ENCODE assay signal across 2 cellular contexts in the genomic region with DNA sequence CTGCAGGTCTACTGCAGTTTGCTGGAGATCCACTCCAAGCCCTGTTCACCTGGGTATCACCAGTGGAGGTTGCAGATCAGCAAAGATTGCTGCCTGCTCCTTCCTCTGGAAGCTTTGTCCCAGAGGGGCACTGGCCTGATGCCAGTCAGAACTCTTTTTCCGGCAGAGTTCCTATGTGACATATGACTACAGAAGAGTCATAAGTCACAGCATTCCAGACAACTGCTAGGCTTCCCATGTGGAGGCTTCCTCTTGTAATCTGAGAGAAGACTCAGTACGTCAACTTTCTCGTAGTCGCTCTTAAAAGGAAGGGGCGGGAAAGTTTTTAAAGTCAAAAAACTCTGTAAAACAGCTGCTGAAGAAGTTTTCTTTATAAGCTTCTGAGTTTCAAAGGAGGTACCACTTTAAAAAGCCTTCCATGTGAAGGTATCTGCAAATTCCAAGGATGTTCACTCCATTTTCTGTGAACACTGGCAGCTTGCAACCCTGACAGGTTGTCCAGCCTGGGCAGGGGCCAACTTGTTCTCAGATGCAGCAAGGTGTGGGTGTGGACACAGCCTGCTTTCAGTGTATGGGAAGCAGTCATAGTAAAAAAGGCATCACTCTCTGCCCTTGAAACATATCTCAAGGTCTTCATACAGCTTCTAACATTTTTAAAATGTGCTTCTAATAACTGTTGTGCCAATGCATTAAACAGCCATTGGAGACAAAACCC.
TF ChIP-seq lines count a peak whose summit lies in the region.

No MANE protein-coding gene starts in this region.

TF ChIP-seq in SK-N-SH, 30 proteins besides CTCF, POLR2A, EP300 and RAD21 (continued from another document):
- TF ChIP-seq, protein P1, sequence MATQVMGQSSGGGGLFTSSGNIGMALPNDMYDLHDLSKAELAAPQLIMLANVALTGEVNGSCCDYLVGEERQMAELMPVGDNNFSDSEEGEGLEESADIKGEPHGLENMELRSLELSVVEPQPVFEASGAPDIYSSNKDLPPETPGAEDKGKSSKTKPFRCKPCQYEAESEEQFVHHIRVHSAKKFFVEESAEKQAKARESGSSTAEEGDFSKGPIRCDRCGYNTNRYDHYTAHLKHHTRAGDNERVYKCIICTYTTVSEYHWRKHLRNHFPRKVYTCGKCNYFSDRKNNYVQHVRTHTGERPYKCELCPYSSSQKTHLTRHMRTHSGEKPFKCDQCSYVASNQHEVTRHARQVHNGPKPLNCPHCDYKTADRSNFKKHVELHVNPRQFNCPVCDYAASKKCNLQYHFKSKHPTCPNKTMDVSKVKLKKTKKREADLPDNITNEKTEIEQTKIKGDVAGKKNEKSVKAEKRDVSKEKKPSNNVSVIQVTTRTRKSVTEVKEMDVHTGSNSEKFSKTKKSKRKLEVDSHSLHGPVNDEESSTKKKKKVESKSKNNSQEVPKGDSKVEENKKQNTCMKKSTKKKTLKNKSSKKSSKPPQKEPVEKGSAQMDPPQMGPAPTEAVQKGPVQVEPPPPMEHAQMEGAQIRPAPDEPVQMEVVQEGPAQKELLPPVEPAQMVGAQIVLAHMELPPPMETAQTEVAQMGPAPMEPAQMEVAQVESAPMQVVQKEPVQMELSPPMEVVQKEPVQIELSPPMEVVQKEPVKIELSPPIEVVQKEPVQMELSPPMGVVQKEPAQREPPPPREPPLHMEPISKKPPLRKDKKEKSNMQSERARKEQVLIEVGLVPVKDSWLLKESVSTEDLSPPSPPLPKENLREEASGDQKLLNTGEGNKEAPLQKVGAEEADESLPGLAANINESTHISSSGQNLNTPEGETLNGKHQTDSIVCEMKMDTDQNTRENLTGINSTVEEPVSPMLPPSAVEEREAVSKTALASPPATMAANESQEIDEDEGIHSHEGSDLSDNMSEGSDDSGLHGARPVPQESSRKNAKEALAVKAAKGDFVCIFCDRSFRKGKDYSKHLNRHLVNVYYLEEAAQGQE (IDR thresholded peaks at IDR 0.05; ENCODE audit: low read depth, low read length): no peak
- TF ChIP-seq, protein P2, sequence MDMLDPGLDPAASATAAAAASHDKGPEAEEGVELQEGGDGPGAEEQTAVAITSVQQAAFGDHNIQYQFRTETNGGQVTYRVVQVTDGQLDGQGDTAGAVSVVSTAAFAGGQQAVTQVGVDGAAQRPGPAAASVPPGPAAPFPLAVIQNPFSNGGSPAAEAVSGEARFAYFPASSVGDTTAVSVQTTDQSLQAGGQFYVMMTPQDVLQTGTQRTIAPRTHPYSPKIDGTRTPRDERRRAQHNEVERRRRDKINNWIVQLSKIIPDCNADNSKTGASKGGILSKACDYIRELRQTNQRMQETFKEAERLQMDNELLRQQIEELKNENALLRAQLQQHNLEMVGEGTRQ (IDR thresholded peaks at IDR 0.05; ENCODE audit: borderline replicate concordance, low read depth, low read length): no peak
TF ChIP-seq in SK-N-SH: peak in this region for 3.

TF ChIP-seq in SK-N-SH treated with all-trans-retinoic acid at 6 μM for 48 hours, 23 proteins besides CTCF, POLR2A, EP300 and RAD21 (continued from another document):
- TF ChIP-seq, protein P3, sequence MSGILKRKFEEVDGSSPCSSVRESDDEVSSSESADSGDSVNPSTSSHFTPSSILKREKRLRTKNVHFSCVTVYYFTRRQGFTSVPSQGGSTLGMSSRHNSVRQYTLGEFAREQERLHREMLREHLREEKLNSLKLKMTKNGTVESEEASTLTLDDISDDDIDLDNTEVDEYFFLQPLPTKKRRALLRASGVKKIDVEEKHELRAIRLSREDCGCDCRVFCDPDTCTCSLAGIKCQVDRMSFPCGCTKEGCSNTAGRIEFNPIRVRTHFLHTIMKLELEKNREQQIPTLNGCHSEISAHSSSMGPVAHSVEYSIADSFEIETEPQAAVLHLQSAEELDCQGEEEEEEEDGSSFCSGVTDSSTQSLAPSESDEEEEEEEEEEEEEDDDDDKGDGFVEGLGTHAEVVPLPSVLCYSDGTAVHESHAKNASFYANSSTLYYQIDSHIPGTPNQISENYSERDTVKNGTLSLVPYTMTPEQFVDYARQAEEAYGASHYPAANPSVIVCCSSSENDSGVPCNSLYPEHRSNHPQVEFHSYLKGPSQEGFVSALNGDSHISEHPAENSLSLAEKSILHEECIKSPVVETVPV (CRISPR knock-in tag; IDR thresholded peaks at IDR 0.05): no peak
- TF ChIP-seq ZNF565 (CRISPR knock-in tag; conservative IDR thresholded peaks at IDR 0.05; ENCODE audit: low read depth) (no peak), RARB (CRISPR knock-in tag; IDR thresholded peaks at IDR 0.05) (no peak), ESRRG (CRISPR knock-in tag; IDR thresholded peaks at IDR 0.05) (no peak), PPARA (CRISPR knock-in tag; IDR thresholded peaks at IDR 0.05; ENCODE audit: borderline replicate concordance) (no peak), ZFP3 (CRISPR knock-in tag; IDR thresholded peaks at IDR 0.05) (no peak)
- TF ChIP-seq, protein P4, sequence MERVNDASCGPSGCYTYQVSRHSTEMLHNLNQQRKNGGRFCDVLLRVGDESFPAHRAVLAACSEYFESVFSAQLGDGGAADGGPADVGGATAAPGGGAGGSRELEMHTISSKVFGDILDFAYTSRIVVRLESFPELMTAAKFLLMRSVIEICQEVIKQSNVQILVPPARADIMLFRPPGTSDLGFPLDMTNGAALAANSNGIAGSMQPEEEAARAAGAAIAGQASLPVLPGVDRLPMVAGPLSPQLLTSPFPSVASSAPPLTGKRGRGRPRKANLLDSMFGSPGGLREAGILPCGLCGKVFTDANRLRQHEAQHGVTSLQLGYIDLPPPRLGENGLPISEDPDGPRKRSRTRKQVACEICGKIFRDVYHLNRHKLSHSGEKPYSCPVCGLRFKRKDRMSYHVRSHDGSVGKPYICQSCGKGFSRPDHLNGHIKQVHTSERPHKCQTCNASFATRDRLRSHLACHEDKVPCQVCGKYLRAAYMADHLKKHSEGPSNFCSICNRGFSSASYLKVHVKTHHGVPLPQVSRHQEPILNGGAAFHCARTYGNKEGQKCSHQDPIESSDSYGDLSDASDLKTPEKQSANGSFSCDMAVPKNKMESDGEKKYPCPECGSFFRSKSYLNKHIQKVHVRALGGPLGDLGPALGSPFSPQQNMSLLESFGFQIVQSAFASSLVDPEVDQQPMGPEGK (CRISPR knock-in tag; IDR thresholded peaks at IDR 0.05; ENCODE audit: borderline replicate concordance): no peak
- TF ChIP-seq, protein P5, sequence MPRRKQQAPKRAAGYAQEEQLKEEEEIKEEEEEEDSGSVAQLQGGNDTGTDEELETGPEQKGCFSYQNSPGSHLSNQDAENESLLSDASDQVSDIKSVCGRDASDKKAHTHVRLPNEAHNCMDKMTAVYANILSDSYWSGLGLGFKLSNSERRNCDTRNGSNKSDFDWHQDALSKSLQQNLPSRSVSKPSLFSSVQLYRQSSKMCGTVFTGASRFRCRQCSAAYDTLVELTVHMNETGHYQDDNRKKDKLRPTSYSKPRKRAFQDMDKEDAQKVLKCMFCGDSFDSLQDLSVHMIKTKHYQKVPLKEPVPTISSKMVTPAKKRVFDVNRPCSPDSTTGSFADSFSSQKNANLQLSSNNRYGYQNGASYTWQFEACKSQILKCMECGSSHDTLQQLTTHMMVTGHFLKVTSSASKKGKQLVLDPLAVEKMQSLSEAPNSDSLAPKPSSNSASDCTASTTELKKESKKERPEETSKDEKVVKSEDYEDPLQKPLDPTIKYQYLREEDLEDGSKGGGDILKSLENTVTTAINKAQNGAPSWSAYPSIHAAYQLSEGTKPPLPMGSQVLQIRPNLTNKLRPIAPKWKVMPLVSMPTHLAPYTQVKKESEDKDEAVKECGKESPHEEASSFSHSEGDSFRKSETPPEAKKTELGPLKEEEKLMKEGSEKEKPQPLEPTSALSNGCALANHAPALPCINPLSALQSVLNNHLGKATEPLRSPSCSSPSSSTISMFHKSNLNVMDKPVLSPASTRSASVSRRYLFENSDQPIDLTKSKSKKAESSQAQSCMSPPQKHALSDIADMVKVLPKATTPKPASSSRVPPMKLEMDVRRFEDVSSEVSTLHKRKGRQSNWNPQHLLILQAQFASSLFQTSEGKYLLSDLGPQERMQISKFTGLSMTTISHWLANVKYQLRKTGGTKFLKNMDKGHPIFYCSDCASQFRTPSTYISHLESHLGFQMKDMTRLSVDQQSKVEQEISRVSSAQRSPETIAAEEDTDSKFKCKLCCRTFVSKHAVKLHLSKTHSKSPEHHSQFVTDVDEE (CRISPR knock-in tag; IDR thresholded peaks at IDR 0.05): no peak
- TF ChIP-seq, protein P6, sequence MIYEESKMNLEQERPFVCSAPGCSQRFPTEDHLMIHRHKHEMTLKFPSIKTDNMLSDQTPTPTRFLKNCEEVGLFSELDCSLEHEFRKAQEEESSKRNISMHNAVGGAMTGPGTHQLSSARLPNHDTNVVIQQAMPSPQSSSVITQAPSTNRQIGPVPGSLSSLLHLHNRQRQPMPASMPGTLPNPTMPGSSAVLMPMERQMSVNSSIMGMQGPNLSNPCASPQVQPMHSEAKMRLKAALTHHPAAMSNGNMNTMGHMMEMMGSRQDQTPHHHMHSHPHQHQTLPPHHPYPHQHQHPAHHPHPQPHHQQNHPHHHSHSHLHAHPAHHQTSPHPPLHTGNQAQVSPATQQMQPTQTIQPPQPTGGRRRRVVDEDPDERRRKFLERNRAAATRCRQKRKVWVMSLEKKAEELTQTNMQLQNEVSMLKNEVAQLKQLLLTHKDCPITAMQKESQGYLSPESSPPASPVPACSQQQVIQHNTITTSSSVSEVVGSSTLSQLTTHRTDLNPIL (CRISPR knock-in tag; IDR thresholded peaks at IDR 0.05; ENCODE audit: low read depth): no peak
TF ChIP-seq in SK-N-SH treated with all-trans-retinoic acid at 6 μM for 48 hours: peak in this region for 0.
